ENCODE assay signal across 8 cellular contexts in the genomic region with DNA sequence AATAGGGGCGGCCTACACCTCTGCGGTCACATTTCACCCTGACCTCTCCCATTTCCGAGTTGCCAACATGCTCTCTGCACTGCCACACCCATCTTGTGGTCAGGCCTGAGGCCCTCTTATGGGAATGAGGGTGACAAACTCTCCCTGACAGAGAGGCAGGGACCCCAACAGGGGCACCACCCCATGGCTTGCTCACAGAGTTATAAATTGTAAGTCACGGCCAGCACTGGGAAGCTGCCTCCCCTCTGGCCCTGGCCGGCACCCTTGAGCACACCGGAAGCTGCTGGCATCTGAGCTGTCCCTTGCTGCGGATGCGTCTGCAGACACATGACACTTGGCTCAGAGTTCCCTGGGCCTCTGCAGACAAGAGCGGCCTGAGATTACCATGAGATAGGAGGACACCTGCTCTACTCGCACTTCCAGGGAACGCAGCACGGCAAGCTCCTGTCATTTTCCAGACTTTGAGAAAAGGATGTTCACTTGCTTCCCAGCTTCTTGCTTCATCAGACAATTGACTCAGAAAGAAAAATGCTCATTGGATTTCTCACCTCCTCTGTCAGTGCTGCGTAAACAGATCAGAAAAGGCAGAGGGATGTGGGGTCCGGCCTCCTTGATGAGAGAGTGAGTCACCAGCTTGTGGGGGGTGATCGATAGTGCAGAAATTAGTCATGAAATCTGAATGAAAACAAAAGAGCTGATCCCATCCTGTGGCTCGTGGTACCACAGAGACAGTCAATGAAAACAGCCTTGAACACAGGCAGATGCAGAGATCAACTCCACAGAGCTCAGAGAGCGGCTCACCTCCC.
DNase-seq lines count a peak whose midpoint lies in the region; ATAC-seq lines count a peak whose summit lies in the region.

No MANE protein-coding gene starts in this region.

- H3K9me3 Mint-ChIP-seq in activated naive CD4-positive, alpha-beta T cell treated with anti-CD3 and anti-CD28 coated beads, Interleukin-2, amount 50 U/mL, for 72 hours = peaks cover 0 to 8% of the 10 kb centered on the region in 2 donors

- peak; percentile 47 for DNase-seq in 8988T
- DNase-seq in NCI-H510A (lab: John Stamatoyannopoulos, UW) = peak; percentile 50
- peak; percentile 67 to 72 for DNase-seq in activated naive CD4-positive, alpha-beta T cell treated with anti-CD3 and anti-CD28 coated beads, Interleukin-2, amount 50 U/mL, for 72 hours (ENCODE audit: low spot score in 2 of 2)
- DNase-seq in UCSD-AML1 (lab: John Stamatoyannopoulos, UW; ENCODE audit: unreplicated experiment) = no peak
- no peak for DNase-seq in NCI-H526 (lab: John Stamatoyannopoulos, UW)
- no peak for DNase-seq in NCI-H1092 (lab: John Stamatoyannopoulos, UW)

- no peaks in the 10 kb centered on the region for H3K36me3 ChIP-seq in mesodermal cell (ENCODE audit: control insufficient read depth, insufficient read depth, low read length)

- no peaks in the 10 kb centered on the region for H3K9me3 ChIP-seq in mesodermal cell (ENCODE audit: control insufficient read depth, low read length)

- 83 to 92% methylated on average over 12 to 14 of the region's 17 CpGs for WGBS in mesodermal cell (ENCODE audit: insufficient coverage in 2 of 2), 2 experiments

- peak; percentile 97 to 99 for ATAC-seq in activated naive CD4-positive, alpha-beta T cell treated with anti-CD3 and anti-CD28 coated beads, Interleukin-2, amount 50 U/mL, for 72 hours
- no peak for ATAC-seq in GM19023 (IDR thresholded peaks at IDR 0.05; ENCODE audit: unreplicated experiment)

- H3K4me1 ChIP-seq in mesodermal cell (ENCODE audit: control insufficient read depth, insufficient read depth, low read length, poor library complexity, severe bottlenecking) = peaks cover 33% of the 10 kb centered on the region

- H3K36me3 Mint-ChIP-seq in activated naive CD4-positive, alpha-beta T cell treated with anti-CD3 and anti-CD28 coated beads, Interleukin-2, amount 50 U/mL, for 72 hours = peaks cover 4 to 15% of the 10 kb centered on the region in 2 donors

- H3K27ac Mint-ChIP-seq in activated naive CD4-positive, alpha-beta T cell treated with anti-CD3 and anti-CD28 coated beads, Interleukin-2, amount 50 U/mL, for 72 hours = peak overlapping the region; percentile 83 to 93

- no peak overlapping the region for H3K4me3 ChIP-seq in mesodermal cell (ENCODE audit: extremely low read depth, insufficient read depth, low read length, poor library complexity, severe bottlenecking)

- H3K27ac ChIP-seq in mesodermal cell (ENCODE audit: low read depth, low read length, severe bottlenecking) = peak overlapping the region; percentile 36

Comparison
In these comparisons a context has a peak if more than half of its experiments do, and no peak if none do; other contexts are left out.
1. DNase-seq: peak in 8988T (single experiment), NCI-H510A (single experiment) and activated naive CD4-positive, alpha-beta T cell treated with anti-CD3 and anti-CD28 coated beads, Interleukin-2, amount 50 U/mL, for 72 hours (2 of 2); none in UCSD-AML1 (single experiment), NCI-H526 (0 of 2) and NCI-H1092 (single experiment).